ENCODE assay signal across 8 cellular contexts in genomic region chr4:76301068-76301774, GRCh38. TPM values are rescaled to one million over a fixed set of nuclear protein-coding genes. Genes with fewer than 3 reads are reported as not detected.
DNase-seq lines count a peak whose midpoint lies in the region; ATAC-seq and TF ChIP-seq lines count a peak whose summit lies in the region.

No MANE protein-coding gene starts in this region.

- DNase-seq in activated CD8-positive, alpha-beta memory T cell treated with anti-CD3 and anti-CD28 coated beads, Interleukin-2, amount 10 ng/mL, durations not matched to agents 7 days and 5 days, result peak; percentile 79
- no peak for DNase-seq in activated CD8-positive, alpha-beta memory T cell treated with anti-CD3 and anti-CD28 coated beads, Interleukin-2, amount 50 U/mL, for 4 hours
- DNase-seq in GM23248 (peak; percentile 87), KBM-7 (peak; percentile 85), right cardiac atrium (no peak), type B pancreatic cell (ENCODE audit: extremely low spot score, unreplicated experiment) (no peak), ovary (no peak)
- peak; percentile 27 to 48 for DNase-seq in activated CD4-positive, alpha-beta T cell treated with anti-CD3 and anti-CD28 coated beads, Interleukin-2, amount 50 U/mL, for 48 hours

- peaks cover 21% of the 10 kb centered on the region for H3F3A ChIP-seq in GM23248 (ENCODE audit: insufficient read depth)

- peaks cover 4% of the 10 kb centered on the region; the same call in 1 of the 2 replicates for H3K79me2 ChIP-seq in GM23248 (ENCODE audit: insufficient read depth)

- H3K27ac Mint-ChIP-seq in activated CD8-positive, alpha-beta memory T cell treated with anti-CD3 and anti-CD28 coated beads, Interleukin-2, amount 10 ng/mL, durations not matched to agents 7 days and 5 days, result peak overlapping the region; percentile 88
- H3K27ac Mint-ChIP-seq in type B pancreatic cell, result peak overlapping the region; percentile 79

- H3K9me2 ChIP-seq in GM23248 (ENCODE audit: insufficient read depth), result no peaks in the 10 kb centered on the region

- H3K27ac ChIP-seq in GM23248 (peak overlapping the region; percentile 39), right cardiac atrium (ENCODE audit: low read length) (peak overlapping the region; percentile 15), ovary (no peak overlapping the region)

- H3K4me1 Mint-ChIP-seq in activated CD8-positive, alpha-beta memory T cell treated with anti-CD3 and anti-CD28 coated beads, Interleukin-2, amount 10 ng/mL, durations not matched to agents 7 days and 5 days, result peaks cover 55% of the 10 kb centered on the region
- peaks cover 9% of the 10 kb centered on the region for H3K4me1 Mint-ChIP-seq in type B pancreatic cell (ENCODE audit: unreplicated experiment)

- TF ChIP-seq EP300 in ovary (IDR thresholded peaks at IDR 0.05), result no peak

- peak overlapping the region; percentile 28 for H3K4me2 ChIP-seq in GM23248 (ENCODE audit: unreplicated experiment)

- no peak overlapping the region for H3K9ac ChIP-seq in GM23248

- H3K4me1 ChIP-seq in GM23248 (ENCODE audit: insufficient read depth), result peaks cover 17% of the 10 kb centered on the region
- peaks cover 6% of the 10 kb centered on the region for H3K4me1 ChIP-seq in right cardiac atrium (ENCODE audit: control insufficient read depth, insufficient read depth, low read length)
- H3K4me1 ChIP-seq in ovary (ENCODE audit: insufficient read depth), result peaks cover 6% of the 10 kb centered on the region

- H3K4me3 Mint-ChIP-seq in activated CD8-positive, alpha-beta memory T cell treated with anti-CD3 and anti-CD28 coated beads, Interleukin-2, amount 10 ng/mL, durations not matched to agents 7 days and 5 days, result no peak overlapping the region
- H3K4me3 Mint-ChIP-seq in type B pancreatic cell, result no peak overlapping the region

- ATAC-seq in activated CD8-positive, alpha-beta memory T cell treated with anti-CD3 and anti-CD28 coated beads, Interleukin-2, amount 10 ng/mL, durations not matched to agents 7 days and 5 days, result peak; percentile 80
- ATAC-seq in right cardiac atrium, result peak; percentile 24 to 36

- H3K36me3 Mint-ChIP-seq in activated CD8-positive, alpha-beta memory T cell treated with anti-CD3 and anti-CD28 coated beads, Interleukin-2, amount 10 ng/mL, durations not matched to agents 7 days and 5 days, result peaks cover 39% of the 10 kb centered on the region
- H3K36me3 Mint-ChIP-seq in type B pancreatic cell, result peaks cover 4% of the 10 kb centered on the region

- peaks cover 13% of the 10 kb centered on the region for H3K9me3 Mint-ChIP-seq in activated CD8-positive, alpha-beta memory T cell treated with anti-CD3 and anti-CD28 coated beads, Interleukin-2, amount 10 ng/mL, durations not matched to agents 7 days and 5 days (ENCODE audit: low read depth)
- H3K9me3 Mint-ChIP-seq in type B pancreatic cell, result peaks cover 4% of the 10 kb centered on the region

- WGBS in GM23248 (ENCODE audit: low coverage in 1 of 2, low lambda C conversion rate in 2 of 2, missing lambda C conversion rate in 2 of 2), 2 experiments, result 100% methylated on average over 4 of the region's 4 CpGs
- WGBS in right cardiac atrium, result 80% methylated on average over 4 of the region's 4 CpGs
- 81 to 92% (median 90%) methylated on average over 4 of the region's 4 CpGs for WGBS in ovary, 3 donors

- H2AFZ ChIP-seq in GM23248, result 0 out of 2 replicates have a peak overlapping the region, but pooled peaks have one; percentile 35

- no peak for TF ChIP-seq CTCF in type B pancreatic cell (conservative IDR thresholded peaks at IDR 0.05)
- TF ChIP-seq CTCF in ovary (IDR thresholded peaks at IDR 0.05), result no peak

- in situ Hi-C loops in GM23248 (cut with MboI) (no loop called here), KBM-7 (cut with MboI; ENCODE audit: low pct_unique_long_range_greater_than_20kb, low sequenced_read_pairs) (no loop called here)

- H3K27me3 ChIP-seq in GM23248 (replicated peaks; ENCODE audit: insufficient read depth), result no peaks in the 10 kb centered on the region
- no peaks in the 10 kb centered on the region for H3K27me3 ChIP-seq in right cardiac atrium (ENCODE audit: control insufficient read depth, insufficient read depth)
- H3K27me3 ChIP-seq in ovary, result no peaks in the 10 kb centered on the region

- CTCF ChIA-PET in activated CD8-positive, alpha-beta memory T cell treated with anti-CD3 and anti-CD28 coated beads, Interleukin-2, amount 10 ng/mL, durations not matched to agents 7 days and 5 days (lab: Charles Lee), result interaction anchor here (0.8 to 2.7 kb wide), 2 partner anchors 13 to 76 kb away, joined by 3 to 11 read pairs; no protein-coding TSS in a partner anchor

- no peaks in the 10 kb centered on the region for H4K20me1 ChIP-seq in GM23248 (ENCODE audit: insufficient read depth)

- H3K27me3 Mint-ChIP-seq in activated CD8-positive, alpha-beta memory T cell treated with anti-CD3 and anti-CD28 coated beads, Interleukin-2, amount 10 ng/mL, durations not matched to agents 7 days and 5 days, result peaks cover 18% of the 10 kb centered on the region
- H3K27me3 Mint-ChIP-seq in type B pancreatic cell, result peaks cover 4% of the 10 kb centered on the region

- H3K9me3 ChIP-seq in GM23248 (ENCODE audit: low read depth), result no peaks in the 10 kb centered on the region
- no peaks in the 10 kb centered on the region for H3K9me3 ChIP-seq in right cardiac atrium (ENCODE audit: control insufficient read depth, low read length)
- H3K9me3 ChIP-seq in ovary, result no peaks in the 10 kb centered on the region

- intact Hi-C loops in right cardiac atrium (cut with DNase I) (loop anchor here in 2 of 4 donors (10.0 kb wide), 2 partner anchors 86 to 116 kb away; partner anchors contain the start of gene SCARB2 (in 1 of the 2)), ovary (cut with DNase I) (loop anchor here in 1 of 4 donors (10.0 kb wide), 1 partner anchor 106 kb away; no protein-coding TSS in a partner anchor)

- H3K4me3 ChIP-seq in GM23248, result no peak overlapping the region
- no peak overlapping the region for H3K4me3 ChIP-seq in right cardiac atrium (ENCODE audit: low read length)
- H3K4me3 ChIP-seq in ovary, result no peak overlapping the region

- no peak for TF ChIP-seq POLR2A in ovary (IDR thresholded peaks at IDR 0.05)

- H3K36me3 ChIP-seq in GM23248 (ENCODE audit: low read depth), result no peaks in the 10 kb centered on the region
- no peaks in the 10 kb centered on the region for H3K36me3 ChIP-seq in ovary

RNA-seq across cellular contexts. Expression of gene STBD1, which starts 5.3 kb away (rescaled TPM):
- 1 to 10 TPM in 1 of 2 experiments, under 1 TPM in 1; 0.52 to 1.2 TPM for total RNA-seq in activated CD8-positive, alpha-beta memory T cell treated with anti-CD3 and anti-CD28 coated beads, Interleukin-2, amount 10 ng/mL, durations not matched to agents 7 days and 5 days
- total RNA-seq in GM23248 (2014; rRNA removed; shearing (Covaris generic)), result 6.7 and 10.6 TPM in 2 replicates
- 9.2 and 10.3 TPM in 2 replicates for polyA plus RNA-seq in GM23248 (2016; fragmentation: Nextera tagmentation; extraction: Ambion mirVana)
- 10 to 100 TPM; 28.5 to 42.6 (median 31.3) TPM for total RNA-seq in right cardiac atrium
- 33.8 TPM for polyA plus RNA-seq in right cardiac atrium
- total RNA-seq in type B pancreatic cell (ENCODE audit: low replicate concordance), result 4.1 and 6.1 TPM in 2 replicates
- 1 to 10 TPM; 2.1 to 7.0 (median 4.6) TPM for total RNA-seq in ovary
- 1 to 10 TPM; 3.3 to 4.2 TPM for polyA plus RNA-seq in ovary

RNA-seq across cellular contexts. Expression of gene FAM47E, which starts 49.7 kb away (rescaled TPM):
- total RNA-seq in activated CD8-positive, alpha-beta memory T cell treated with anti-CD3 and anti-CD28 coated beads, Interleukin-2, amount 10 ng/mL, durations not matched to agents 7 days and 5 days, result under 1 TPM in 1 of 2 experiments, not detected in 1; 0.18 TPM
- not detected in 2 replicates for total RNA-seq in GM23248 (2014; rRNA removed; shearing (Covaris generic))
- not detected in 2 replicates for polyA plus RNA-seq in GM23248 (2016; fragmentation: Nextera tagmentation; extraction: Ambion mirVana)
- 1 to 10 TPM; 2.6 to 3.3 (median 2.9) TPM for total RNA-seq in right cardiac atrium
- 4.5 TPM for polyA plus RNA-seq in right cardiac atrium
- total RNA-seq in type B pancreatic cell (ENCODE audit: low replicate concordance), result 3.8 and 5.4 TPM in 2 replicates
- total RNA-seq in ovary, result 1 to 10 TPM in 5 of 7 donors, under 1 TPM in 2; 0.08 to 8.2 (median 2.3) TPM
- polyA plus RNA-seq in ovary, result 1 to 10 TPM in 1 of 2 donors, under 1 TPM in 1; 0.36 to 1.1 TPM

Comparison
In these comparisons a context has a peak if more than half of its experiments do, and no peak if none do; other contexts are left out.
1. DNase-seq: peak in activated CD8-positive, alpha-beta memory T cell treated with anti-CD3 and anti-CD28 coated beads, Interleukin-2, amount 10 ng/mL, durations not matched to agents 7 days and 5 days (single experiment), GM23248 (single experiment), KBM-7 (single experiment) and activated CD4-positive, alpha-beta T cell treated with anti-CD3 and anti-CD28 coated beads, Interleukin-2, amount 50 U/mL, for 48 hours (2 of 2); none in activated CD8-positive, alpha-beta memory T cell treated with anti-CD3 and anti-CD28 coated beads, Interleukin-2, amount 50 U/mL, for 4 hours (single experiment), right cardiac atrium (0 of 3), type B pancreatic cell (single experiment) and ovary (0 of 5).
2. H3K27ac ChIP-seq: peak in GM23248 (single experiment) and right cardiac atrium (single experiment); none in ovary (0 of 2).